In genomic region chr9:37575921-37576721, GRCh38 we compare ENCODE assay signal across 1 cellular context.
A peak's percentile ranks its signal among the peaks of the same experiment; 100 is the strongest.
TF ChIP-seq lines count a peak whose summit lies in the region.

FBXO10 (minus strand) TSS chr9:37576380; CDS start chr9:37541768, 34,612 bp downstream.

TF ChIP-seq in HepG2, 621 proteins besides CTCF, POLR2A, EP300 and RAD21 (continued from another document):
- TF ChIP-seq ZNF749 (CRISPR knock-in tag; IDR thresholded peaks at IDR 0.05; ENCODE audit: borderline replicate concordance): peak; percentile 66; the same call in 1 of the 2 replicates
- TF ChIP-seq POLR2AphosphoS5 (IDR thresholded peaks at IDR 0.05; ENCODE audit: low read depth, low read length): 0 out of 2 replicates have a peak, but pooled peaks have one; percentile 25
- 0 out of 2 replicates have a peak, but pooled peaks have one; percentile 22 for TF ChIP-seq ZNF350 (CRISPR knock-in tag; IDR thresholded peaks at IDR 0.05; ENCODE audit: borderline replicate concordance, low read depth)
- TF ChIP-seq ZBTB2 (CRISPR knock-in tag; IDR thresholded peaks at IDR 0.05; ENCODE audit: low read depth): peak; percentile 74
- no peak for TF ChIP-seq ZNF740 (CRISPR knock-in tag; IDR thresholded peaks at IDR 0.05)
- TF ChIP-seq HNRNPLL (IDR thresholded peaks at IDR 0.05; ENCODE audit: low read depth, low read length, poor library complexity, severe bottlenecking): peak; percentile 85
- peak; percentile 77 for TF ChIP-seq HDAC1 (CRISPR knock-in tag; IDR thresholded peaks at IDR 0.05)
- TF ChIP-seq MXI1 (IDR thresholded peaks at IDR 0.05; ENCODE audit: borderline replicate concordance, low read depth, low read length): peak; percentile 23; the same call in 1 of the 3 replicates
- TF ChIP-seq ZNF143 (CRISPR knock-in tag; IDR thresholded peaks at IDR 0.05): peak; percentile 84
- TF ChIP-seq JUN (CRISPR knock-in tag; IDR thresholded peaks at IDR 0.05): peak; percentile 39; the same call in 1 of the 2 replicates
- TF ChIP-seq, protein P1, sequence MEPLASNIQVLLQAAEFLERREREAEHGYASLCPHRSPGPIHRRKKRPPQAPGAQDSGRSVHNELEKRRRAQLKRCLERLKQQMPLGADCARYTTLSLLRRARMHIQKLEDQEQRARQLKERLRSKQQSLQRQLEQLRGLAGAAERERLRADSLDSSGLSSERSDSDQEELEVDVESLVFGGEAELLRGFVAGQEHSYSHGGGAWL (CRISPR knock-in tag; IDR thresholded peaks at IDR 0.05): peak; percentile 49; the same call in 1 of the 2 replicates
- TF ChIP-seq RFX1 (IDR thresholded peaks at IDR 0.05): no peak
- peak; percentile 55 for TF ChIP-seq ZFY (CRISPR knock-in tag; IDR thresholded peaks at IDR 0.05)
- 0 out of 2 replicates have a peak, but pooled peaks have one; percentile 26 for TF ChIP-seq FOXA3 (CRISPR knock-in tag; IDR thresholded peaks at IDR 0.05)
- TF ChIP-seq ZNF343 (CRISPR knock-in tag; IDR thresholded peaks at IDR 0.05): 0 out of 2 replicates have a peak, but pooled peaks have one; percentile 46
- peak; percentile 54; the same call in 1 of the 2 replicates for TF ChIP-seq CREB1 (IDR thresholded peaks at IDR 0.05)
- TF ChIP-seq CREB1 (CRISPR knock-in tag; IDR thresholded peaks at IDR 0.05): no peak
- peak; percentile 65; the same call in 1 of the 2 replicates for TF ChIP-seq ZNF224 (CRISPR knock-in tag; IDR thresholded peaks at IDR 0.05)
- TF ChIP-seq YEATS2 (CRISPR knock-in tag; IDR thresholded peaks at IDR 0.05; ENCODE audit: borderline replicate concordance): 0 out of 2 replicates have a peak, but pooled peaks have one; percentile 19
- TF ChIP-seq PAX8 (CRISPR knock-in tag; IDR thresholded peaks at IDR 0.05; ENCODE audit: borderline replicate concordance): no peak; the same call in 1 of the 2 replicates
- no peak for TF ChIP-seq SIX4 (CRISPR knock-in tag; IDR thresholded peaks at IDR 0.05)
- TF ChIP-seq UBTF (CRISPR knock-in tag; IDR thresholded peaks at IDR 0.05): peak; percentile 89
- TF ChIP-seq RNF2 (conservative IDR thresholded peaks at IDR 0.05; ENCODE audit: low read depth): peak; percentile 74; the same call in 1 of the 2 replicates
- TF ChIP-seq, protein P2, sequence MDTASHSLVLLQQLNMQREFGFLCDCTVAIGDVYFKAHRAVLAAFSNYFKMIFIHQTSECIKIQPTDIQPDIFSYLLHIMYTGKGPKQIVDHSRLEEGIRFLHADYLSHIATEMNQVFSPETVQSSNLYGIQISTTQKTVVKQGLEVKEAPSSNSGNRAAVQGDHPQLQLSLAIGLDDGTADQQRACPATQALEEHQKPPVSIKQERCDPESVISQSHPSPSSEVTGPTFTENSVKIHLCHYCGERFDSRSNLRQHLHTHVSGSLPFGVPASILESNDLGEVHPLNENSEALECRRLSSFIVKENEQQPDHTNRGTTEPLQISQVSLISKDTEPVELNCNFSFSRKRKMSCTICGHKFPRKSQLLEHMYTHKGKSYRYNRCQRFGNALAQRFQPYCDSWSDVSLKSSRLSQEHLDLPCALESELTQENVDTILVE (CRISPR knock-in tag; IDR thresholded peaks at IDR 0.05): peak; percentile 55; the same call in 1 of the 2 replicates
- TF ChIP-seq MBNL3 (CRISPR knock-in tag; conservative IDR thresholded peaks at IDR 0.05): no peak
- TF ChIP-seq, protein P3, sequence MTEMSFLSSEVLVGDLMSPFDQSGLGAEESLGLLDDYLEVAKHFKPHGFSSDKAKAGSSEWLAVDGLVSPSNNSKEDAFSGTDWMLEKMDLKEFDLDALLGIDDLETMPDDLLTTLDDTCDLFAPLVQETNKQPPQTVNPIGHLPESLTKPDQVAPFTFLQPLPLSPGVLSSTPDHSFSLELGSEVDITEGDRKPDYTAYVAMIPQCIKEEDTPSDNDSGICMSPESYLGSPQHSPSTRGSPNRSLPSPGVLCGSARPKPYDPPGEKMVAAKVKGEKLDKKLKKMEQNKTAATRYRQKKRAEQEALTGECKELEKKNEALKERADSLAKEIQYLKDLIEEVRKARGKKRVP (CRISPR knock-in tag; IDR thresholded peaks at IDR 0.05): 0 out of 4 replicates have a peak, but pooled peaks of 1 of the 2 experiments have one; percentile 25
- TF ChIP-seq ZNF12 (CRISPR knock-in tag; IDR thresholded peaks at IDR 0.05): no peak
- TF ChIP-seq RBM39 (IDR thresholded peaks at IDR 0.05; ENCODE audit: low read depth, low read length, poor library complexity, severe bottlenecking): peak; percentile 42
- TF ChIP-seq PHF8 (CRISPR knock-in tag; IDR thresholded peaks at IDR 0.05): peak; percentile 67
- 0 out of 2 replicates have a peak, but pooled peaks have one; percentile 32 for TF ChIP-seq ZNF776 (CRISPR knock-in tag; IDR thresholded peaks at IDR 0.05)
- peak; percentile 72 for TF ChIP-seq ATF7-NPFF (CRISPR knock-in tag; IDR thresholded peaks at IDR 0.05; ENCODE audit: low read depth)
- no peak for TF ChIP-seq ZNF407 (CRISPR knock-in tag; IDR thresholded peaks at IDR 0.05; ENCODE audit: not compliant biosample characterization)
- TF ChIP-seq YY1 (IDR thresholded peaks at IDR 0.05; ENCODE audit: insufficient read depth, insufficient replicate concordance, low read depth, low read length): peak; percentile 10
- TF ChIP-seq CHCHD3 (CRISPR knock-in tag; IDR thresholded peaks at IDR 0.05): no peak
- TF ChIP-seq ZSCAN21 (CRISPR knock-in tag; IDR thresholded peaks at IDR 0.05; ENCODE audit: borderline replicate concordance): peak; percentile 54; the same call in 1 of the 2 replicates
- peak; percentile 74; the same call in 1 of the 2 replicates for TF ChIP-seq KDM2A (CRISPR knock-in tag; IDR thresholded peaks at IDR 0.05; ENCODE audit: borderline replicate concordance, low read depth)
TF ChIP-seq in HepG2: peak in this region for 104.
